1 cellular context compared by ENCODE assay signal in the genomic region with DNA sequence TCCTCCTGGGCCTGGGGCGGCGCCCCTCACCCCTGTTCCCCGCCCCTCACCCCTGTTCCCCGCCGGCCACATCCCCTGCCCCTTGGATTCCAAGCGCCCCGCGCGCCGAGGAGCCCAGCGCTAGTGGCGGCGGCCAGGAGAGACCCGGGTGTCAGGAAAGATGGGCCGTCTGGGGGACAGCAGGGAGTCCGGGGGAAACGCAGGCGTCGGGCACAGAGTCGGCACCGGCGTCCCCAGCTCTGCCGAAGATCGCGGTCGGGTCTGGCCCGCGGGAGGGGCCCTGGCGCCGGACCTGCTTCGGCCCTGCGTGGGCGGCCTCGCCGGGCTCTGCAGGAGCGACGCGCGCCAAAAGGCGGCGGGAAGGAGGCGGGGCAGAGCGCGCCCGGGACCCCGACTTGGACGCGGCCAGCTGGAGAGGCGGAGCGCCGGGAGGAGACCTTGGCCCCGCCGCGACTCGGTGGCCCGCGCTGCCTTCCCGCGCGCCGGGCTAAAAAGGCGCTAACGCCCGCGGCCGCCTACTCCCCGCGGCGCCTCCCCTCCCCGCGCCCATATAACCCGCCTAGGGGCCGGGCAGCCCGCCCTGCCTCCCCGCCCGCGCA.
TF ChIP-seq lines count a peak whose summit lies in the region.

A gene (plus strand): TSS at position 578 of the 599 bp plus-strand sequence. CDS start 29,850 bp downstream, outside the sequence.

TF ChIP-seq in HepG2, 621 proteins besides CTCF, POLR2A, EP300 and RAD21 (continued from another document):
- TF ChIP-seq, protein P1, sequence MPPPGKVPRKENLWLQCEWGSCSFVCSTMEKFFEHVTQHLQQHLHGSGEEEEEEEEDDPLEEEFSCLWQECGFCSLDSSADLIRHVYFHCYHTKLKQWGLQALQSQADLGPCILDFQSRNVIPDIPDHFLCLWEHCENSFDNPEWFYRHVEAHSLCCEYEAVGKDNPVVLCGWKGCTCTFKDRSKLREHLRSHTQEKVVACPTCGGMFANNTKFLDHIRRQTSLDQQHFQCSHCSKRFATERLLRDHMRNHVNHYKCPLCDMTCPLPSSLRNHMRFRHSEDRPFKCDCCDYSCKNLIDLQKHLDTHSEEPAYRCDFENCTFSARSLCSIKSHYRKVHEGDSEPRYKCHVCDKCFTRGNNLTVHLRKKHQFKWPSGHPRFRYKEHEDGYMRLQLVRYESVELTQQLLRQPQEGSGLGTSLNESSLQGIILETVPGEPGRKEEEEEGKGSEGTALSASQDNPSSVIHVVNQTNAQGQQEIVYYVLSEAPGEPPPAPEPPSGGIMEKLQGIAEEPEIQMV (CRISPR knock-in tag; IDR thresholded peaks at IDR 0.05; ENCODE audit: low read depth), result no peak
- TF ChIP-seq ZNF678 (CRISPR knock-in tag; IDR thresholded peaks at IDR 0.05) (peak; percentile 23; the same call in 1 of the 2 replicates), CBFB (CRISPR knock-in tag; IDR thresholded peaks at IDR 0.05) (no peak), MTA1 (CRISPR knock-in tag; IDR thresholded peaks at IDR 0.05; ENCODE audit: borderline replicate concordance) (no peak), ZNF777 (CRISPR knock-in tag; IDR thresholded peaks at IDR 0.05) (peak; percentile 78; the same call in 1 of the 2 replicates), ZNF547 (CRISPR knock-in tag; IDR thresholded peaks at IDR 0.05) (peak; percentile 29; the same call in 1 of the 2 replicates), XBP1 (CRISPR knock-in tag; IDR thresholded peaks at IDR 0.05) (no peak), PAWR (CRISPR knock-in tag; IDR thresholded peaks at IDR 0.05; ENCODE audit: borderline replicate concordance) (no peak), ZNF431 (CRISPR knock-in tag; IDR thresholded peaks at IDR 0.05; ENCODE audit: borderline replicate concordance, low read depth) (0 out of 2 replicates have a peak, but pooled peaks have one; percentile 23), POGZ (CRISPR knock-in tag; IDR thresholded peaks at IDR 0.05) (no peak; the same call in 1 of the 2 replicates), BHLHE40 (IDR thresholded peaks at IDR 0.05; ENCODE audit: low read length) (no peak), GPN1 (CRISPR knock-in tag; IDR thresholded peaks at IDR 0.05; ENCODE audit: borderline replicate concordance) (no peak), ZNF329 (CRISPR knock-in tag; IDR thresholded peaks at IDR 0.05; ENCODE audit: low read depth) (0 out of 2 replicates have a peak, but pooled peaks have one; percentile 48), SP5 (CRISPR knock-in tag; IDR thresholded peaks at IDR 0.05; ENCODE audit: borderline replicate concordance, low read depth) (0 out of 2 replicates have a peak, but pooled peaks have one; percentile 37), SIN3A (IDR thresholded peaks at IDR 0.05; ENCODE audit: borderline replicate concordance, low read depth, low read length) (0 out of 2 replicates have a peak, but pooled peaks have one; percentile 8), ZNF234 (CRISPR knock-in tag; conservative IDR thresholded peaks at IDR 0.05) (0 out of 2 replicates have a peak, but pooled peaks have one; percentile 48), YY1 (IDR thresholded peaks at IDR 0.05; ENCODE audit: insufficient read depth, insufficient replicate concordance, low read depth, low read length) (peak; percentile 19), HOXA3 (CRISPR knock-in tag; IDR thresholded peaks at IDR 0.05) (0 out of 2 replicates have a peak, but pooled peaks have one; percentile 11), ZNF790 (CRISPR knock-in tag; IDR thresholded peaks at IDR 0.05; ENCODE audit: borderline replicate concordance) (no peak), ZNF121 (CRISPR knock-in tag; IDR thresholded peaks at IDR 0.05) (peak; percentile 86), ZMYM3 (CRISPR knock-in tag; IDR thresholded peaks at IDR 0.05) (no peak), ZSCAN9 (CRISPR knock-in tag; IDR thresholded peaks at IDR 0.05; ENCODE audit: borderline replicate concordance) (no peak), SRY (CRISPR knock-in tag; IDR thresholded peaks at IDR 0.05) (0 out of 2 replicates have a peak, but pooled peaks have one; percentile 34)
- TF ChIP-seq, protein P2, sequence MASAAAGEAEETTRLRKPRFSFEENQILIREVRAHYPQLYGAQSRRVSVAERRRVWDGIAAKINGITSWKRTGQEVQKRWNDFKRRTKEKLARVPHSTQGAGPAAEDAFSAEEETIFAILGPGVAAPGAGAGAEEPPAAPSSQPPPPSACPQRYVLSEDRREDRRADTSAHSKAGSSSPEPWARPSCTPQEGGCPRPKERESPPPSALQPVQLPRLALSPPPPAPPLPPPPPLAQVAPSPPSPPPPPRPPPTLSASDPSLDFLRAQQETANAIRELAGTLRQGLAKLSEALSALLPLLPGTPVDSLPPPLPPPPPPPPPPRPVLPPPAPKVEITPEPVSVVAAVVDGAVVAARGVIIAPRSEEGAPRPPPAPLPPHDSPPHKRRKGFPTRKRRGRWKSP (CRISPR knock-in tag; IDR thresholded peaks at IDR 0.05), result peak; percentile 78; the same call in 1 of the 2 replicates
- TF ChIP-seq, protein P3, sequence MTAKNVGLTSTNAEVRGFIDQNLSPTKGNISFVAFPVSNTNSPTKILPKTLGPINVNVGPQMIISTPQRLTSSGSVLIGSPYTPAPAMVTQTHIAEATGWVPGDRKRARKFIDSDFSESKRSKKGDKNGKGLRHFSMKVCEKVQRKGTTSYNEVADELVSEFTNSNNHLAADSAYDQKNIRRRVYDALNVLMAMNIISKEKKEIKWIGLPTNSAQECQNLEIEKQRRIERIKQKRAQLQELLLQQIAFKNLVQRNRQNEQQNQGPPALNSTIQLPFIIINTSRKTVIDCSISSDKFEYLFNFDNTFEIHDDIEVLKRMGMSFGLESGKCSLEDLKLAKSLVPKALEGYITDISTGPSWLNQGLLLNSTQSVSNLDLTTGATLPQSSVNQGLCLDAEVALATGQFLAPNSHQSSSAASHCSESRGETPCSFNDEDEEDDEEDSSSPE (CRISPR knock-in tag; IDR thresholded peaks at IDR 0.05), result peak; percentile 58; the same call in 1 of the 2 replicates
- TF ChIP-seq, protein P4, sequence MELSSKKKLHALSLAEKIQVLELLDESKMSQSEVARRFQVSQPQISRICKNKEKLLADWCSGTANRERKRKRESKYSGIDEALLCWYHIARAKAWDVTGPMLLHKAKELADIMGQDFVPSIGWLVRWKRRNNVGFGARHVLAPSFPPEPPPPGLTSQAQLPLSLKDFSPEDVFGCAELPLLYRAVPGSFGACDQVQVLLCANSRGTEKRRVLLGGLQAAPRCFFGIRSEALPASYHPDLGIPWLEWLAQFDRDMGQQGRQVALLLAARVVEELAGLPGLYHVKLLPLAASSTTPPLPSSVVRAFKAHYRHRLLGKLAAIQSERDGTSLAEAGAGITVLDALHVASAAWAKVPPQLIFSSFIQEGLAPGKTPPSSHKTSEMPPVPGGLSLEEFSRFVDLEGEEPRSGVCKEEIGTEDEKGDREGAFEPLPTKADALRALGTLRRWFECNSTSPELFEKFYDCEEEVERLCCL (CRISPR knock-in tag; IDR thresholded peaks at IDR 0.05; ENCODE audit: borderline replicate concordance), result no peak
- TF ChIP-seq, protein P5, sequence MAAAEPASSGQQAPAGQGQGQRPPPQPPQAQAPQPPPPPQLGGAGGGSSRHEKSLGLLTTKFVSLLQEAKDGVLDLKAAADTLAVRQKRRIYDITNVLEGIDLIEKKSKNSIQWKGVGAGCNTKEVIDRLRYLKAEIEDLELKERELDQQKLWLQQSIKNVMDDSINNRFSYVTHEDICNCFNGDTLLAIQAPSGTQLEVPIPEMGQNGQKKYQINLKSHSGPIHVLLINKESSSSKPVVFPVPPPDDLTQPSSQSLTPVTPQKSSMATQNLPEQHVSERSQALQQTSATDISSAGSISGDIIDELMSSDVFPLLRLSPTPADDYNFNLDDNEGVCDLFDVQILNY (CRISPR knock-in tag; conservative IDR thresholded peaks at IDR 0.05), result peak; percentile 44; the same call in 1 of the 2 replicates
- TF ChIP-seq, protein P6, sequence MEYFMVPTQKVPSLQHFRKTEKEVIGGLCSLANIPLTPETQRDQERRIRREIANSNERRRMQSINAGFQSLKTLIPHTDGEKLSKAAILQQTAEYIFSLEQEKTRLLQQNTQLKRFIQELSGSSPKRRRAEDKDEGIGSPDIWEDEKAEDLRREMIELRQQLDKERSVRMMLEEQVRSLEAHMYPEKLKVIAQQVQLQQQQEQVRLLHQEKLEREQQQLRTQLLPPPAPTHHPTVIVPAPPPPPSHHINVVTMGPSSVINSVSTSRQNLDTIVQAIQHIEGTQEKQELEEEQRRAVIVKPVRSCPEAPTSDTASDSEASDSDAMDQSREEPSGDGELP (IDR thresholded peaks at IDR 0.05; ENCODE audit: borderline replicate concordance, low read depth), result peak; percentile 48; the same call in 1 of the 2 replicates
- TF ChIP-seq, protein P7, sequence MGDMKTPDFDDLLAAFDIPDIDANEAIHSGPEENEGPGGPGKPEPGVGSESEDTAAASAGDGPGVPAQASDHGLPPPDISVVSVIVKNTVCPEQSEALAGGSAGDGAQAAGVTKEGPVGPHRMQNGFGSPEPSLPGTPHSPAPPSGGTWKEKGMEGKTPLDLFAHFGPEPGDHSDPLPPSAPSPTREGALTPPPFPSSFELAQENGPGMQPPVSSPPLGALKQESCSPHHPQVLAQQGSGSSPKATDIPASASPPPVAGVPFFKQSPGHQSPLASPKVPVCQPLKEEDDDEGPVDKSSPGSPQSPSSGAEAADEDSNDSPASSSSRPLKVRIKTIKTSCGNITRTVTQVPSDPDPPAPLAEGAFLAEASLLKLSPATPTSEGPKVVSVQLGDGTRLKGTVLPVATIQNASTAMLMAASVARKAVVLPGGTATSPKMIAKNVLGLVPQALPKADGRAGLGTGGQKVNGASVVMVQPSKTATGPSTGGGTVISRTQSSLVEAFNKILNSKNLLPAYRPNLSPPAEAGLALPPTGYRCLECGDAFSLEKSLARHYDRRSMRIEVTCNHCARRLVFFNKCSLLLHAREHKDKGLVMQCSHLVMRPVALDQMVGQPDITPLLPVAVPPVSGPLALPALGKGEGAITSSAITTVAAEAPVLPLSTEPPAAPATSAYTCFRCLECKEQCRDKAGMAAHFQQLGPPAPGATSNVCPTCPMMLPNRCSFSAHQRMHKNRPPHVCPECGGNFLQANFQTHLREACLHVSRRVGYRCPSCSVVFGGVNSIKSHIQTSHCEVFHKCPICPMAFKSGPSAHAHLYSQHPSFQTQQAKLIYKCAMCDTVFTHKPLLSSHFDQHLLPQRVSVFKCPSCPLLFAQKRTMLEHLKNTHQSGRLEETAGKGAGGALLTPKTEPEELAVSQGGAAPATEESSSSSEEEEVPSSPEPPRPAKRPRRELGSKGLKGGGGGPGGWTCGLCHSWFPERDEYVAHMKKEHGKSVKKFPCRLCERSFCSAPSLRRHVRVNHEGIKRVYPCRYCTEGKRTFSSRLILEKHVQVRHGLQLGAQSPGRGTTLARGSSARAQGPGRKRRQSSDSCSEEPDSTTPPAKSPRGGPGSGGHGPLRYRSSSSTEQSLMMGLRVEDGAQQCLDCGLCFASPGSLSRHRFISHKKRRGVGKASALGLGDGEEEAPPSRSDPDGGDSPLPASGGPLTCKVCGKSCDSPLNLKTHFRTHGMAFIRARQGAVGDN (CRISPR knock-in tag; IDR thresholded peaks at IDR 0.05), result peak; percentile 32; the same call in 1 of the 2 replicates
- TF ChIP-seq, protein P8, sequence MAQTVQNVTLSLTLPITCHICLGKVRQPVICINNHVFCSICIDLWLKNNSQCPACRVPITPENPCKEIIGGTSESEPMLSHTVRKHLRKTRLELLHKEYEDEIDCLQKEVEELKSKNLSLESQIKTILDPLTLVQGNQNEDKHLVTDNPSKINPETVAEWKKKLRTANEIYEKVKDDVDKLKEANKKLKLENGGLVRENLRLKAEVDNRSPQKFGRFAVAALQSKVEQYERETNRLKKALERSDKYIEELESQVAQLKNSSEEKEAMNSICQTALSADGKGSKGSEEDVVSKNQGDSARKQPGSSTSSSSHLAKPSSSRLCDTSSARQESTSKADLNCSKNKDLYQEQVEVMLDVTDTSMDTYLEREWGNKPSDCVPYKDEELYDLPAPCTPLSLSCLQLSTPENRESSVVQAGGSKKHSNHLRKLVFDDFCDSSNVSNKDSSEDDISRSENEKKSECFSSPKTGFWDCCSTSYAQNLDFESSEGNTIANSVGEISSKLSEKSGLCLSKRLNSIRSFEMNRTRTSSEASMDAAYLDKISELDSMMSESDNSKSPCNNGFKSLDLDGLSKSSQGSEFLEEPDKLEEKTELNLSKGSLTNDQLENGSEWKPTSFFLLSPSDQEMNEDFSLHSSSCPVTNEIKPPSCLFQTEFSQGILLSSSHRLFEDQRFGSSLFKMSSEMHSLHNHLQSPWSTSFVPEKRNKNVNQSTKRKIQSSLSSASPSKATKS (CRISPR knock-in tag; IDR thresholded peaks at IDR 0.05), result no peak
- TF ChIP-seq, protein P9, sequence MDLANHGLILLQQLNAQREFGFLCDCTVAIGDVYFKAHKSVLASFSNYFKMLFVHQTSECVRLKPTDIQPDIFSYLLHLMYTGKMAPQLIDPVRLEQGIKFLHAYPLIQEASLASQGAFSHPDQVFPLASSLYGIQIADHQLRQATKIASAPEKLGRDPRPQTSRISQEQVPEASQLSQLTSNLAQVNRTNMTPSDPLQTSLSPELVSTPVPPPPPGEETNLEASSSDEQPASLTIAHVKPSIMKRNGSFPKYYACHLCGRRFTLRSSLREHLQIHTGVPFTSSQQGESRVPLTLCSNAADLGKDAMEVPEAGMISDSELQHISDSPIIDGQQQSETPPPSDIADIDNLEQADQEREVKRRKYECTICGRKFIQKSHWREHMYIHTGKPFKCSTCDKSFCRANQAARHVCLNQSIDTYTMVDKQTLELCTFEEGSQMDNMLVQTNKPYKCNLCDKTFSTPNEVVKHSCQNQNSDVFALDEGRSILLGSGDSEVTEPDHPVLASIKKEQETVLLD (CRISPR knock-in tag; IDR thresholded peaks at IDR 0.05; ENCODE audit: low read depth), result peak; percentile 83
